7 cellular contexts compared by ENCODE assay signal in genomic region chr3:145776782-145777408, GRCh38.
DNase-seq lines count a peak whose midpoint lies in the region; ATAC-seq, FAIRE-seq and TF ChIP-seq lines count a peak whose summit lies in the region.

No MANE protein-coding gene starts in this region.

- H3K4me3 ChIP-seq in pancreas = no peak overlapping the region

- 61 to 63% methylated on average over 4 of the region's 4 CpGs for WGBS in pancreas, 2 donors

- no peak overlapping the region for H3K27ac ChIP-seq in pancreas

- intact Hi-C loops in pancreas (cut with DNase I) = no loop called here

- H3K4me1 ChIP-seq in pancreas = no peaks in the 10 kb centered on the region

- H3K9me3 ChIP-seq in pancreas = no peaks in the 10 kb centered on the region

- peak; percentile 71 for FAIRE-seq in pancreas (lab: Jason Lieb, UNC)

- peak; percentile 15 to 48 (median 44) for TF ChIP-seq CTCF in pancreas (IDR thresholded peaks at IDR 0.05)

- H3K27me3 ChIP-seq in pancreas = no peaks in the 10 kb centered on the region

- ATAC-seq in GM19023 (IDR thresholded peaks at IDR 0.05; ENCODE audit: unreplicated experiment) = peak; percentile 60
- ATAC-seq in HG03571 (IDR thresholded peaks at IDR 0.05; ENCODE audit: unreplicated experiment) = peak; percentile 64
- peak; percentile 42 for ATAC-seq in esophagus mucosa
- ATAC-seq in pancreas = peak; percentile 55 to 85 (median 79)

- DNase-seq in DMS53 treated with DMSO at 0.1 percent for 48 hours (lab: John Stamatoyannopoulos, UW; ENCODE audit: unreplicated experiment) = peak; percentile 22
- peak; percentile 85 for DNase-seq in OCI-M1 (lab: John Stamatoyannopoulos, UW)
- peak in 3 of 6 donors; percentile 23 to 49 (median 32) for DNase-seq in pancreas
- no peak for DNase-seq in GF-D8 (lab: John Stamatoyannopoulos, UW)

- no peaks in the 10 kb centered on the region for H3K36me3 ChIP-seq in pancreas
